Comparison of ENCODE assay signal across 8 cellular contexts in the genomic region with DNA sequence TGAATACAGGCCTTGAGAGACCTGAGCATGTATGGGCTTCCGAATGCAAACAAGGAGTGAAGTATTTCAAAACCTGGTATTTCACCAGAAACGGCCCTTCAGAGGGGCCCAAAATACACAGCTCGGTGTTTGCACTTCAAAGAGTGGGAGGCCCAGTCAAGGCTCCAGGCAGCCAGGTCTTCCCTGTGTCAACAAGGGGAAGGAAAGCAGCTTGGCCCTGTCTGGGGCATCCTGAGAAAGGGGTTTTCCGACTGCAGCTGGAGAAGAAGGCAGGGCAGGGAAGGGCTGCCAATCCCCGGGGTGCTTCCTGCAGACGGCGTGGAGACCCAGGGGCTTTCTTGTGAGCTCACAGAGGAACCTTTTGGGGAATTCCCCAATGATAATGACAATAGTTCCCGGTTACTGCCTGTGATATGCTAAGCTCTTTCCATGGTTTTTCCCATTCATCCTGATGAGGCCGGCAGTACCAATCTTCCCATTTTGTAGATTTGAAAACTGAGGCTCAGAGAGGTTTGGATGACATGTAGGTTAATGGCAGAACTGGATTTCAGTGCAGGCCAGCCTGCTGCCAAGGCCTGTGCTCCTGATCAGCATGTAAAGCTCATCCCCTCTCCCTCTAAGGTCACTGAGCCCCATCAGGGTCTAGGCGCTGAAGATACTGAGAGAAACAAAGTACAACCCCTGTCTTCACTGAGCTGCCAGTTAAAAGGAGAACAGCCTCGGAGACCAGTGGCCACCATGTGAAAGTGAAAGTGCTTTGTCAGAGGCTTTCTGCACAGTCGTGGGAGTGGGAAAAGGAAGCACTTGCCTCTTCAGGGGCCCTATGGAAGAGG. TPM values are rescaled to one million over a fixed set of nuclear protein-coding genes. Genes with fewer than 3 reads are reported as not detected.
DNase-seq lines count a peak whose midpoint lies in the region; ATAC-seq, FAIRE-seq and TF ChIP-seq lines count a peak whose summit lies in the region.

No MANE protein-coding gene starts in this region.

- TF ChIP-seq CTCF in liver (IDR thresholded peaks at IDR 0.05; ENCODE audit: low read depth, low read length, missing input control) = no peak

- peak; percentile 92 for FAIRE-seq in GM12892 (lab: Jason Lieb, UNC)

- intact Hi-C loops in aorta (cut with DNase I) = no loop called here

- WGBS in liver = 38% methylated on average over 12 of the region's 12 CpGs
- WGBS in aorta, 2 donors = 32 to 40% methylated on average over 12 of the region's 12 CpGs

- DNase-seq in GM12892 (ENCODE audit: insufficient read length) (no peak), NCI-H69 (lab: John Stamatoyannopoulos, UW) (peak; percentile 69), amniotic epithelial cell (ENCODE audit: low read depth) (peak; percentile 54), aorta (peak in 1 of 2 donors; percentile 67), putamen (ENCODE audit: low spot score) (no peak), NCI-H1417 treated with DMSO at 0.1 percent for 48 hours (lab: John Stamatoyannopoulos, UW) (no peak)

- no peaks in the 10 kb centered on the region for H3K9me3 ChIP-seq in liver (ENCODE audit: control insufficient read depth in 4 of 4, low read length in 3 of 4)
- H3K9me3 ChIP-seq in aorta (ENCODE audit: control insufficient read depth, low read length) = no peaks in the 10 kb centered on the region

- no peak overlapping the region for H3K4me3 ChIP-seq in liver (ENCODE audit: low read depth in 1 of 3, low read length in 3 of 3)
- H3K4me3 ChIP-seq in aorta (ENCODE audit: low read length in 2 of 2) = no peak overlapping the region

- peaks cover 6 to 16% (median 12%) of the 10 kb centered on the region in 4 donors for H3K4me1 ChIP-seq in liver (ENCODE audit: control insufficient read depth in 4 of 4, insufficient read depth in 4 of 4, low read length in 3 of 4)
- H3K4me1 ChIP-seq in aorta (ENCODE audit: control insufficient read depth in 1 of 2, insufficient read depth in 2 of 2, low read length in 2 of 2) = no peaks in the 10 kb centered on the region

- peak in 1 of 2 donors; percentile 15 for TF ChIP-seq RAD21 in liver (IDR thresholded peaks at IDR 0.05)

- H3K36me3 ChIP-seq in liver (ENCODE audit: control insufficient read depth in 4 of 4, insufficient read depth in 3 of 4, low read depth in 1 of 4, low read length in 3 of 4) = no peaks in the 10 kb centered on the region
- no peaks in the 10 kb centered on the region for H3K36me3 ChIP-seq in aorta (ENCODE audit: control insufficient read depth in 1 of 2, insufficient read depth in 2 of 2, low read length in 1 of 2)

- TF ChIP-seq POLR2A in GM12892 (IDR thresholded peaks at IDR 0.05; ENCODE audit: low read depth, low read length) = no peak

- ATAC-seq in aorta (ENCODE audit: low FRiP score) (peak; percentile 48), GM19397 (IDR thresholded peaks at IDR 0.05; ENCODE audit: unreplicated experiment) (no peak)

- no peaks in the 10 kb centered on the region for H3K27me3 ChIP-seq in liver (ENCODE audit: control insufficient read depth in 4 of 4, insufficient read depth in 4 of 4, low read length in 3 of 4)
- H3K27me3 ChIP-seq in aorta (ENCODE audit: control insufficient read depth in 1 of 2, insufficient read depth in 2 of 2, low read length in 1 of 2) = no peaks in the 10 kb centered on the region

- H3K9ac ChIP-seq in liver (ENCODE audit: low read depth in 1 of 2, low read length in 2 of 2) = no peak overlapping the region

- H3K27ac ChIP-seq in liver (ENCODE audit: low read depth in 1 of 2, low read length in 2 of 2) (peak overlapping the region; percentile 42 to 66), aorta (ENCODE audit: low read depth in 1 of 2, low read length in 2 of 2) (no peak overlapping the region)

TF ChIP-seq in liver, 16 proteins besides CTCF, POLR2A, EP300 and RAD21:
- TF ChIP-seq RXRA (IDR thresholded peaks at IDR 0.05) (peak in 1 of 2 donors; percentile 24), EGR1 (IDR thresholded peaks at IDR 0.05; ENCODE audit: low read depth in 2 of 2) (no peak)

RNA-seq across cellular contexts. Expression of a gene that starts 43.0 kb away (rescaled TPM):
- polyA plus RNA-seq in GM12892 (2012; ENCODE audit: missing spikeins) = 12.9 TPM
- total RNA-seq in liver (10 to 100 TPM in 1 of 2 donors, 1 to 10 TPM in 1; 8.5 to 13.7 TPM), aorta (10 to 100 TPM; 43.0 to 89.9 TPM)
- polyA plus RNA-seq in liver (1 to 10 TPM; 1.2 to 8.5 TPM), aorta (10 to 100 TPM in 1 of 2 donors, 1 to 10 TPM in 1; 8.3 to 13.4 TPM)

Comparison
In these comparisons a context has a peak if more than half of its experiments do, and no peak if none do; other contexts are left out.
1. DNase-seq: peak in NCI-H69 (single experiment) and amniotic epithelial cell (single experiment); none in GM12892 (single experiment), putamen (single experiment) and NCI-H1417 treated with DMSO at 0.1 percent for 48 hours (single experiment).
2. H3K27ac ChIP-seq: peak in liver (2 of 2); none in aorta (0 of 2).